ENCODE assay signal across 19 cellular contexts in the genomic region with DNA sequence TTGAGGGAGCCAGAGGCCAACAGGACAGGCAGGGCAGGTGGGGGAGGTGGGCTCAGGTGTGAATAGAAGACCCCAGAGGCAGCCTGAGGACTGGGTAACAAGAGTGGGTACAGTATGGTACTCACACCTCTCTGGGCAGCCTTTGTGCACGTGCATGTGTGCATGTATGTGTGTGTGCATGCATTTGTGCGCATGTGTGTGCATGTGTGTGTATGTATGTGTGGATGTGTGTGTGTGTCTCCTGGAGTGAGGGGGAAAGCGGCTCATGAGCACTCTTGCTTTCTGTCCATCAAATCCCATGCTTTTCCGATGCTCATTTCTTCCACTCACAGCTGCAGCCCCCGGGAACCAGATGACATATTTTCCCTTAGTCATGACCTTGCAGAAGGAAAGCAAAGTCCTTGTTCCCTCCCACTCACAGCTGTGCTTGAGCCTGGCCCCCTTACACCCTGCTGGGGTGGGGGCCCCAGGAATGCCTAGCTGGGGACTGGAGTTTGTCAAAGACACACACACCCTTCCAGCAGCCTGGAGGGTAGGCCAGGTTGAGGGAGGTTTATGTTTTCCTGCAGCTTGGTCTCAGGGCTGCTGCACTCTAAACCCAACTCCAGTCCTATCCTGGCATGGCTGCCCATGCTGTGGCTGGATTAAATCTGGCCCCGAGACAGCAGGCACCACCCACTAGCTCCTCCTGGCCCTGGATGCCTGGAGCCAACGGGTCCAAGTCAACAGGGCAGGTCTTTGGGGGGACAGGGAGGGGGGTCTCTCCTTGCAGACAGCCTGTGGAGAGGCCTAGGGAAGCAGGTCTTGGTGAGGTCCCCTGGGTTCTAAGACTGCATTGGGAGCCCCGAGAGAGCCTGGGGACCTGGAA. TPM values are rescaled to one million over a fixed set of nuclear protein-coding genes. Genes with fewer than 3 reads are reported as not detected.
DNase-seq lines count a peak whose midpoint lies in the region; ATAC-seq, FAIRE-seq and TF ChIP-seq lines count a peak whose summit lies in the region.
"Had no signal": no experiment of that assay in that cellular context is flagged by ENCODE, and none has a peak within 500 bp of the region (broad histone marks: within the 10 kb centered on the region; RNA-seq: fewer than 3 reads in every experiment).

No MANE protein-coding gene starts in this region.

- ATAC-seq in Right ventricle myocardium superior (ENCODE audit: poor library complexity): no peak

- H3K27ac ChIP-seq in cardiac muscle cell (peak overlapping the region; percentile 88), kidney (ENCODE audit: low read depth in 2 of 2, low read length in 2 of 2) (no peak overlapping the region)
- H3K27ac ChIP-seq: C4-2B, KMS-11 had no signal

- DNase-seq in cardiac muscle cell (ENCODE audit: low read depth in 1 of 2, low spot score in 1 of 2) (peak in 1 of 2 donors; percentile 87), Right ventricle myocardium superior (no peak), choroid plexus epithelial cell (ENCODE audit: low read depth) (peak; percentile 18), ureter (ENCODE audit: low spot score) (no peak), COLO668 (lab: John Stamatoyannopoulos, UW; ENCODE audit: unreplicated experiment) (no peak), kidney (no peak)
- DNase-seq in stimulated activated CD8-positive, alpha-beta memory T cell treated with anti-CD3 and anti-CD28 coated beads, Interleukin-4, amount 100 ng/mL, for 48 hours: no peak
- DNase-seq: EL; GOT3; HFFc6; NCI-H2081; NCI-H345; NK-92 treated with Interleukin-12 subunit alpha and Interleukin-12 subunit beta, amount 100 ng/mL, for 24 hours; SIG-M5 had no signal

- H3K27me3 Mint-ChIP-seq in nephron (ENCODE audit: low read depth): peaks cover 30% of the 10 kb centered on the region

- H3K36me3 ChIP-seq in cardiac muscle cell (no peaks in the 10 kb centered on the region), kidney (ENCODE audit: control insufficient read depth in 1 of 2, insufficient read depth in 2 of 2, low read length in 2 of 2) (no peaks in the 10 kb centered on the region)

- H3K4me3 ChIP-seq in cardiac muscle cell (no peak overlapping the region), choroid plexus epithelial cell (ENCODE audit: low read depth, low read length) (no peak overlapping the region), kidney (ENCODE audit: low read length in 2 of 2) (no peak overlapping the region)

- FAIRE-seq in kidney (lab: Jason Lieb, UNC): no peak

- H3K4me1 Mint-ChIP-seq in nephron: peaks cover 51% of the 10 kb centered on the region

- intact Hi-C loops in Right ventricle myocardium superior (cut with DNase I) (no loop called here), kidney (cut with DNase I) (no loop called here)

- H3K9me3 Mint-ChIP-seq in nephron: no peaks in the 10 kb centered on the region
- H3K9me3 Mint-ChIP-seq: HFFc6 had no signal

- no peak overlapping the region for H3K9ac ChIP-seq in kidney (ENCODE audit: low read length in 2 of 2)
- H3K9ac ChIP-seq: KMS-11 had no signal

- H3K27ac Mint-ChIP-seq in nephron: peak overlapping the region; percentile 61 to 80 (median 68)
- H3K27ac Mint-ChIP-seq: HFFc6 had no signal

- TF ChIP-seq CTCF in cardiac muscle cell (IDR thresholded peaks at IDR 0.05; ENCODE audit: low read depth, low read length) (no peak), choroid plexus epithelial cell (conservative IDR thresholded peaks at IDR 0.05; ENCODE audit: low read depth, low read length) (no peak), nephron (IDR thresholded peaks at IDR 0.05; ENCODE audit: unreplicated experiment in 3 of 3) (no peak), kidney (IDR thresholded peaks at IDR 0.05; ENCODE audit: borderline replicate concordance, extremely low read depth, insufficient read depth) (no peak)

- peaks cover 22% of the 10 kb centered on the region for H3K4me1 ChIP-seq in cardiac muscle cell (ENCODE audit: low read depth)
- H3K4me1 ChIP-seq in kidney (ENCODE audit: control insufficient read depth in 1 of 2, insufficient read depth in 1 of 2, low read depth in 1 of 2, low read length in 2 of 2): no peaks in the 10 kb centered on the region

- H3K4me3 Mint-ChIP-seq in nephron: peak overlapping the region in 1 of 3 experiments; percentile 24
- H3K4me3 Mint-ChIP-seq: HFFc6 had no signal

- H3K9me3 ChIP-seq in cardiac muscle cell (ENCODE audit: low read depth) (no peaks in the 10 kb centered on the region), kidney (ENCODE audit: control insufficient read depth in 1 of 2, low read length in 2 of 2) (no peaks in the 10 kb centered on the region)

- H3K36me3 Mint-ChIP-seq in nephron (ENCODE audit: low read depth): no peaks in the 10 kb centered on the region

- H3K27me3 ChIP-seq in cardiac muscle cell: no peaks in the 10 kb centered on the region

RNA-seq across cellular contexts. Expression of a gene that starts 22.6 kb away (rescaled TPM):
- total RNA-seq in cardiac muscle cell (2.3 and 9.5 TPM in 2 replicates), Right ventricle myocardium superior (not detected), ureter (10.2 TPM), kidney (0.63 TPM)
- polyA plus RNA-seq in cardiac muscle cell (3.1 and 6.2 TPM in 2 replicates), kidney (ENCODE audit: insufficient read depth, low read depth, low replicate concordance) (not detected)
- total RNA-seq: A673, OCI-LY7 had no signal

RNA-seq across cellular contexts. Expression of a gene that starts 56.1 kb away (rescaled TPM):
- total RNA-seq in cardiac muscle cell (32.5 and 49.6 TPM in 2 replicates), Right ventricle myocardium superior (not detected), ureter (50.9 TPM), kidney (2.0 TPM)
- polyA plus RNA-seq in cardiac muscle cell (38.6 and 55.5 TPM in 2 replicates), kidney (ENCODE audit: insufficient read depth, low read depth, low replicate concordance) (31.9 TPM)
- total RNA-seq: OCI-LY7 had no signal

Comparison
In these comparisons a context has a peak if more than half of its experiments do, and no peak if none do; other contexts are left out.
1. RNA of a gene that starts 56.1 kb away (total RNA-seq): 50.9 TPM in ureter (single experiment) and 32.5 to 49.6 TPM in cardiac muscle cell; 2.0 TPM in kidney (single experiment) and not detected in Right ventricle myocardium superior (single experiment); every median in the first group is over 10 times any median in the second.